10 cellular contexts compared by ENCODE assay signal in the genomic region with DNA sequence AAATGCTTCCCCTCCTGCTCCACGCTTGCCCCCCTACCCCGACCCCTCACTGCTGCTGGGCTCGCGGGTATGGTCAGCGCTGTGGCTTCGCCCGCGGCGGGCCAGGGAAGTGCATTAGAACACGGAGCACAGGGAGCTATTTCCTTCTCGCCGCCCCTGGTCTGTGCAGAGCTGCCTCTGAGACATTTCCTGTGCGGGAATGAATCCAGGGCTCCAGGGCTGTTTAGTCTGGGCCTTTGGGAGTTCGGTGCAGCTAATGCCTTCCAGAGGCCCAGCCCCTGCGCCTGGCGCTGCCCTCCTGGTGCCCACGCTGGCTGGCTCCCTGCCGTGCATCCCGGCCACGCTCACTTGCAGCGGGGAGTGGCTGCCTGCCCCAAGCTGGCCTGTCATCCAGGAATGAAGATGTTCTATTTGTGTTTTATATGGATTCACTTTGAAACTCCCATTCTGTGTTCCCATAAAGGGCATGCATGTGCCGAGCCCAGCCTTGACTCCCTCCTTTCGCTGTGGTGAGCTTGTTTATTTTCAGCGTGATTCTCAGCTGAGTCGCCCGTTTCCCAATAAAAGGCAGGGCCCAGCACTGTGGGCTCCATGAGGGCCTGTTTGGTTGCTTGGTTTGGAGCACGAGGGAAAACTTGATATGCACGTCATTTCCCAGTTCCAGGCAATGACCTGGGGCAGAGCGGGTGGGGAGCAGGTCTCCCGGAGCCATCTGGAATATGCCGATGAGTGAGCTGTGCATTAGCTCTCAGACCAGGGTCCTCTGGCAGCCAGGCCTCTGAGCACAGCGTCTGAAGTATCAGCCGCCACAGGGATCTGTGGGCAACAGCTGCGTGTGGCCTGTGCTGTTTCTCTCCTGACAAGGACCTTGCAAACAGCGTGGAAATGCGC. TPM values are rescaled to one million over a fixed set of nuclear protein-coding genes. Genes with fewer than 3 reads are reported as not detected.
A peak's percentile ranks its signal among the peaks of the same experiment; 100 is the strongest.
DNase-seq lines count a peak whose midpoint lies in the region; ATAC-seq lines count a peak whose summit lies in the region.
"Had no signal": no experiment of that assay in that cellular context is flagged by ENCODE, and none has a peak within 500 bp of the region (broad histone marks: within the 10 kb centered on the region; RNA-seq: fewer than 3 reads in every experiment).

No MANE protein-coding gene starts in this region.

- DNase-seq in GM04503 (ENCODE audit: low read depth) (peak; percentile 95), amniotic epithelial cell (ENCODE audit: low read depth) (peak; percentile 100), cardiac septum (ENCODE audit: low spot score) (peak; percentile 71), retina (no peak), KBM-7 (no peak)
- DNase-seq: activated effector memory CD4-positive, alpha-beta T cell treated with Interleukin-2 at 50 U/mL for 16 hours; NCI-H526 treated with DMSO at 0.1 percent for 48 hours had no signal

- in situ Hi-C loops in KBM-7 (cut with MboI; ENCODE audit: low pct_unique_long_range_greater_than_20kb, low sequenced_read_pairs) = no loop called here

- no peaks in the 10 kb centered on the region for H3K9me3 ChIP-seq in skeletal muscle satellite cell (replicated peaks; ENCODE audit: low read length)

- H3K36me3 ChIP-seq in skeletal muscle satellite cell (ENCODE audit: insufficient read depth, low read length) = peaks cover 11% of the 10 kb centered on the region

- no peaks in the 10 kb centered on the region for H3K27me3 ChIP-seq in skeletal muscle satellite cell (ENCODE audit: control insufficient read depth, insufficient read depth, low read length)

- H3K4me1 ChIP-seq in skeletal muscle satellite cell (ENCODE audit: control insufficient read depth, insufficient read depth, low read length) = peaks cover 59% of the 10 kb centered on the region

- peak overlapping the region; percentile 29 for H3K4me3 ChIP-seq in skeletal muscle satellite cell (ENCODE audit: low read length)

- H3K4me2 ChIP-seq in skeletal muscle satellite cell (ENCODE audit: low read length) = peak overlapping the region; percentile 75

- intact Hi-C loops in cardiac septum (cut with DNase I) = loop anchor here (5.0 kb wide), 1 partner anchor 39 kb away; no protein-coding TSS in a partner anchor

- ATAC-seq in GM19467 (IDR thresholded peaks at IDR 0.05; ENCODE audit: unreplicated experiment) (no peak), GM19455 (IDR thresholded peaks at IDR 0.05; ENCODE audit: unreplicated experiment) (no peak)

- H3K9ac ChIP-seq in skeletal muscle satellite cell (ENCODE audit: low read depth, low read length) = peak overlapping the region; percentile 86

RNA-seq across cellular contexts. Expression of a gene that starts 42.7 kb away (rescaled TPM):
- 11.2 TPM for total RNA-seq in cardiac septum
- total RNA-seq in skeletal muscle satellite cell (2012; rRNA removed) = 4.6 and 6.3 TPM in 2 replicates

Comparison
In these comparisons a context has a peak if more than half of its experiments do, and no peak if none do; other contexts are left out.
1. DNase-seq: peak in GM04503 (single experiment), amniotic epithelial cell (single experiment) and cardiac septum (single experiment); none in retina (single experiment) and KBM-7 (single experiment).